ENCODE assay signal across 13 cellular contexts in the genomic region with DNA sequence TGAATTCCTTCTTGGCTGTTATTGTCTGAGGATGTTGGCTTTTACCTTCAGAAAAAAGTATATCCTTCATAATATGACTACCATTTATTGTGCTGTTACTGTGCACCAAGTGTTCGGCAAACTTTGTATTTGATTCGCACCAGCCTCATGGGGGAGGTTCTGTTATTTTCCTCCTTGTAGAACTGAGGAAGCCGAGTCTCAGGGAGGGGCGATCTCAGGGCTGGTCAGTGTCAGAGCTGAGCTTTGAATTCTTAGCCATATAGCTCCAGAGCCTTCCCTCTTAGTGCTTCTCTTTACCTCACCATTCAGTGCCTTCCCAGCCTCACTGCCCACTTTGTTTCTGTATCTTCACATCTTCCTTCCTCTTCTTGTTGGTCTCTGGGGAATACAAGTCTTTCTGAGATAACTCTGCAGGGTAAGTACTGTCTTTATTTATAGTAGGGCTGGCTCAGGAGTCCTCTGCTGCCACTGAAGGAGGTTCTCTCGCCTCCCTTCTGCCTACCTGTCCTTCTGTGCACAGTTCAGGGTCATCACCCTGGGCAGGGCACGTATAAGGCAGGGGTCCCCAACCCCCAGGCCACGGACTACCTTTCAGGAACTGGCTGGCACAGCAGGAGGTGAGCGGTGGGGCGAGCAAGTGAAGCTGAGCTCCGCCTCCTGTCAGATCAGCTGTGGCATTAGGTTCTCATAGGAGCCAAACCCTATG. TPM values are rescaled to one million over a fixed set of nuclear protein-coding genes. Genes with fewer than 3 reads are reported as not detected.
A peak's percentile ranks its signal among the peaks of the same experiment; 100 is the strongest.
DNase-seq lines count a peak whose midpoint lies in the region; ATAC-seq lines count a peak whose summit lies in the region.
"Had no signal": no experiment of that assay in that cellular context is flagged by ENCODE, and none has a peak within 500 bp of the region (broad histone marks: within the 10 kb centered on the region; RNA-seq: fewer than 3 reads in every experiment).

No MANE protein-coding gene starts in this region.

- no peak overlapping the region for H2BK120ac ChIP-seq in mesendoderm (ENCODE audit: low read depth, low read length)

- H3K23ac ChIP-seq in mesendoderm (ENCODE audit: low read length), result no peak overlapping the region

- H3K9ac ChIP-seq in mesendoderm (ENCODE audit: low read length), result no peak overlapping the region

- no peak overlapping the region for H3K18ac ChIP-seq in mesendoderm (ENCODE audit: low read length)

- no peak overlapping the region for H2BK15ac ChIP-seq in mesendoderm (replicated peaks; ENCODE audit: low read depth)

- no peak overlapping the region for H4K8ac ChIP-seq in mesendoderm (ENCODE audit: low read depth, low read length)

- H3K4me3 ChIP-seq in mesendoderm (ENCODE audit: low read length), result no peak overlapping the region
- H3K4me3 ChIP-seq: adrenal gland, tibial nerve had no signal

- H3K56ac ChIP-seq in mesendoderm (ENCODE audit: low read length), result no peak overlapping the region

- DNase-seq in mesendoderm, result peak; percentile 42
- no peak for DNase-seq in C1 segment of cervical spinal cord (lab: John Stamatoyannopoulos, UW)
- no peak for DNase-seq in amygdala (lab: John Stamatoyannopoulos, UW)
- no peak for DNase-seq in stimulated activated CD4-positive, alpha-beta T cell treated with anti-CD3 and anti-CD28 coated beads, Interleukin-4, amount 100 ng/mL, for 24 hours
- DNase-seq in activated CD4-positive, alpha-beta T cell treated with anti-CD3 and anti-CD28 coated beads, Interleukin-2, amount 50 U/mL, for 1 hour, result no peak
- DNase-seq: activated CD4-positive, CD25-positive, alpha-beta regulatory T cell; adrenal gland; GF-D8; NCI-H748 treated with DMSO at 0.1 percent for 48 hours had no signal

- H3K27ac ChIP-seq in mesendoderm (ENCODE audit: low read depth, low read length), result no peak overlapping the region
- H3K27ac ChIP-seq: adrenal gland, tibial nerve had no signal

- no peak overlapping the region for H3K4ac ChIP-seq in mesendoderm (ENCODE audit: low read depth, low read length)

- no peaks in the 10 kb centered on the region for H3K27me3 ChIP-seq in mesendoderm (ENCODE audit: insufficient read depth, low read length, poor library complexity)
- H3K27me3 ChIP-seq: adrenal gland, tibial nerve had no signal

- H3K79me2 ChIP-seq in mesendoderm (ENCODE audit: control insufficient read depth, insufficient read depth, low read length), result peaks cover 2% of the 10 kb centered on the region

- no peak overlapping the region for H4K5ac ChIP-seq in mesendoderm (ENCODE audit: low read length)

- H3K79me1 ChIP-seq in mesendoderm (ENCODE audit: low read length), result peaks cover 4% of the 10 kb centered on the region

- ATAC-seq in GM18868 (IDR thresholded peaks at IDR 0.05; ENCODE audit: unreplicated experiment) (peak; percentile 65), GM21723 (IDR thresholded peaks at IDR 0.05; ENCODE audit: unreplicated experiment) (peak; percentile 64), HG03457 (IDR thresholded peaks at IDR 0.05; ENCODE audit: unreplicated experiment) (peak; percentile 39)

- no peak overlapping the region for H2AK5ac ChIP-seq in mesendoderm (ENCODE audit: low read length)

- no peak overlapping the region for H2BK5ac ChIP-seq in mesendoderm (ENCODE audit: low read length)

- H3K36me3 ChIP-seq in mesendoderm (ENCODE audit: control insufficient read depth, insufficient read depth, low read length), result no peaks in the 10 kb centered on the region
- H3K36me3 ChIP-seq: adrenal gland, tibial nerve had no signal

- H3K4me1 ChIP-seq in mesendoderm (ENCODE audit: control insufficient read depth, low read depth, low read length), result peaks cover 20% of the 10 kb centered on the region

- no peak overlapping the region for H3K4me2 ChIP-seq in mesendoderm (ENCODE audit: low read length)

- WGBS in mesendoderm (ENCODE audit: extremely low coverage, insufficient coverage, low lambda C conversion rate), result no CpG with 5 or more reads among the region's 10 CpGs

RNA-seq across cellular contexts. Expression of gene GALNT10, which starts 48.4 kb away (rescaled TPM):
- 23.1 TPM for polyA plus RNA-seq in mesendoderm (2013, experiment 1 of 2)
- polyA plus RNA-seq in mesendoderm (2013, experiment 2 of 2), result 22.1 TPM
